ENCODE assay signal across 2 cellular contexts in the genomic region with DNA sequence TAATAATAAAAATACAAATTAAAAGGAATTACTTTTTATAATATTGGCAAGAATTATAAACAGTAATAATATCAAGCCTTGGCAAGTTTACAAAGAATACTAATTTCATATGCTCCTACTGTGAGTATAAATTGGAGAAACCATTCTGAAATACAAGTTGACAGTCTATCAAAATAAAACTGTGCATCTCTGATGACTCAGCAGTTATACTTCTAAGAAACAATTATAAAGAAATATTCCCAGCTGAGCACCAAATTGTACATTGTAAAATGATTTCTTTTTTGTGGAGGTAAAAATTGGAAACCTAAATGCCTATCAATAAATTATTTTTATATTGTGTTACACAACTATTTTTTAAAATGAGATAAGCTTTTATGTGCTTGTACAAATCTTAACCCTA.
A peak's percentile ranks its signal among the peaks of the same experiment; 100 is the strongest.
TF ChIP-seq lines count a peak whose summit lies in the region.

No MANE protein-coding gene starts in this region.

TF ChIP-seq in HCT116, 20 proteins besides CTCF, POLR2A, EP300 and RAD21 (continued from another document):
- TF ChIP-seq SIN3A (IDR thresholded peaks at IDR 0.05; ENCODE audit: low read depth) (no peak), ZNF274 (IDR thresholded peaks at IDR 0.05; ENCODE audit: low read depth, low read length) (no peak), EGR1 (IDR thresholded peaks at IDR 0.05; ENCODE audit: low read depth) (no peak), ATF3 (IDR thresholded peaks at IDR 0.05) (no peak), EZH2phosphoT487 (IDR thresholded peaks at IDR 0.05; ENCODE audit: borderline replicate concordance) (no peak), SP1 (IDR thresholded peaks at IDR 0.05; ENCODE audit: low read depth) (no peak), ELF1 (IDR thresholded peaks at IDR 0.05; ENCODE audit: borderline replicate concordance, low read depth) (no peak), CEBPB (IDR thresholded peaks at IDR 0.05; ENCODE audit: low read depth) (no peak)

TF ChIP-seq in H1, 55 proteins besides CTCF, POLR2A, EP300 and RAD21:
- TF ChIP-seq, protein P1, sequence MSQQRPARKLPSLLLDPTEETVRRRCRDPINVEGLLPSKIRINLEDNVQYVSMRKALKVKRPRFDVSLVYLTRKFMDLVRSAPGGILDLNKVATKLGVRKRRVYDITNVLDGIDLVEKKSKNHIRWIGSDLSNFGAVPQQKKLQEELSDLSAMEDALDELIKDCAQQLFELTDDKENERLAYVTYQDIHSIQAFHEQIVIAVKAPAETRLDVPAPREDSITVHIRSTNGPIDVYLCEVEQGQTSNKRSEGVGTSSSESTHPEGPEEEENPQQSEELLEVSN (IDR thresholded peaks at IDR 0.05), result no peak
- TF ChIP-seq EZH2 (IDR thresholded peaks at IDR 0.05; ENCODE audit: low read depth, low read length, severe bottlenecking) (no peak), SP1 (IDR thresholded peaks at IDR 0.05; ENCODE audit: low read depth, low read length) (no peak), KDM4A (IDR thresholded peaks at IDR 0.05; ENCODE audit: low read depth, low read length, severe bottlenecking) (no peak), TEAD4 (IDR thresholded peaks at IDR 0.05; ENCODE audit: low read depth, low read length) (no peak), HDAC2 (IDR thresholded peaks at IDR 0.05; ENCODE audit: borderline replicate concordance in 1 of 2, low read depth in 2 of 2, low read length in 2 of 2) (no peak), MAFK (IDR thresholded peaks at IDR 0.05; ENCODE audit: low read depth, low read length) (peak; percentile 65; the same call in 1 of the 2 replicates), CBX8 (IDR thresholded peaks at IDR 0.05; ENCODE audit: borderline replicate concordance, low read depth, low read length) (no peak), EGR1 (IDR thresholded peaks at IDR 0.05; ENCODE audit: borderline replicate concordance, low read depth, low read length) (no peak), KDM5A (IDR thresholded peaks at IDR 0.05; ENCODE audit: low read length) (no peak), BACH1 (IDR thresholded peaks at IDR 0.05; ENCODE audit: low read length) (0 out of 2 replicates have a peak, but pooled peaks have one; percentile 21)
